8 cellular contexts compared by ENCODE assay signal in the genomic region with DNA sequence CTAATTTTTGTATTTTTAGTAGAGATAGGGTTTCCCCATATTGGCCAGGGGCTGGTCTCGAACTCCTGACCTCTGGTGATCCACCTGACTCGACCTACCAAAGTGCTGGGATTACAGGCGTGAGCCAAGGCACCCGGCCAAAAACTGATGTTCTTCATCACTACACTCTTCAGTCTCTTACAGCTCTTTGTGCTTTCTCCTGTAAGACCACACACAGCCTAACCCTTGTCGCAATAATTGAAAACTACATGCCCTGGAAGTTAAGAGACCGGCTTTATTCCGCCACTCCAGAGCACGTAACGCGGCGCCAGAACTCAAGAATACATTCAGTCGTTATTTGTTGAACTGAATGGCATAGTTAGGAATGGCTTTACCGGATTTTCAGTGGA. TPM values are rescaled to one million over a fixed set of nuclear protein-coding genes. Genes with fewer than 3 reads are reported as not detected.
DNase-seq lines count a peak whose midpoint lies in the region; ATAC-seq, FAIRE-seq and TF ChIP-seq lines count a peak whose summit lies in the region.

No MANE protein-coding gene starts in this region.

- peak overlapping the region; percentile 85 for H3K9ac ChIP-seq in mesendoderm (ENCODE audit: low read length)

- H3K4ac ChIP-seq in mesendoderm (ENCODE audit: low read depth, low read length), result peak overlapping the region; percentile 84

- BruUV-seq in MCF 10A (replicated peaks; lab: Mats Ljungman, UMichigan), result TSS peak; percentile 66

- H3K27me3 ChIP-seq in mesendoderm (ENCODE audit: insufficient read depth, low read length, poor library complexity), result no peaks in the 10 kb centered on the region

- H3K79me1 ChIP-seq in mesendoderm (ENCODE audit: low read length), result peaks cover 14% of the 10 kb centered on the region

- H3K18ac ChIP-seq in mesendoderm (ENCODE audit: low read length), result peak overlapping the region; percentile 55

- POLR2A ChIA-PET in MCF 10A (lab: Yijun Ruan, JAX), result interaction anchor here (0.7 to 7.0 kb wide), 13 partner anchors 9 to 321 kb away, joined by 3 to 134 read pairs (median 7); partner anchors contain the start of genes IQGAP3, MEF2D and NAXE

- H4K8ac ChIP-seq in mesendoderm (ENCODE audit: low read depth, low read length), result no peak overlapping the region

- H3K4me2 ChIP-seq in mesendoderm (ENCODE audit: low read length), result peak overlapping the region; percentile 89

- no peaks in the 10 kb centered on the region for H3K4me1 ChIP-seq in mesendoderm (ENCODE audit: control insufficient read depth, low read depth, low read length)

- no peaks in the 10 kb centered on the region for H3K27me3 Mint-ChIP-seq in MCF 10A (ENCODE audit: insufficient read depth, unreplicated experiment)

- intact Hi-C loops in MCF 10A (cut with micrococcal nuclease), result loop anchor here (2.0 to 10.0 kb wide), 2 partner anchors 96 to 144 kb away; partner anchors contain the start of gene MEF2D

- no peak for TF ChIP-seq CTCF in 22Rv1 (IDR thresholded peaks at IDR 0.05)
- no peak for TF ChIP-seq CTCF in MCF 10A (IDR thresholded peaks at IDR 0.05; ENCODE audit: unreplicated experiment)

- ATAC-seq in HG03571 (IDR thresholded peaks at IDR 0.05; ENCODE audit: unreplicated experiment) (peak; percentile 13), HG03025 (IDR thresholded peaks at IDR 0.05; ENCODE audit: low FRiP score, unreplicated experiment) (no peak), GM21786 (IDR thresholded peaks at IDR 0.05; ENCODE audit: unreplicated experiment) (no peak)

- peak overlapping the region; percentile 93 for H3K56ac ChIP-seq in mesendoderm (ENCODE audit: low read length)

- H2BK15ac ChIP-seq in mesendoderm (replicated peaks; ENCODE audit: low read depth), result no peak overlapping the region

- H3K4me3 ChIP-seq in mesendoderm (ENCODE audit: low read length), result peak overlapping the region; percentile 85

- DNase-seq in MCF 10A (ENCODE audit: unreplicated experiment), result peak; percentile 34
- DNase-seq in mesendoderm, result no peak
- DNase-seq in GM19239 (ENCODE audit: insufficient read length, low spot score), result no peak
- no peak for DNase-seq in T-helper 9 cell

- no peak overlapping the region for H4K5ac ChIP-seq in mesendoderm (ENCODE audit: low read length)

- H3K36me3 ChIP-seq in mesendoderm (ENCODE audit: control insufficient read depth, insufficient read depth, low read length), result peaks cover 5% of the 10 kb centered on the region

- H3K4me3 Mint-ChIP-seq in MCF 10A (ENCODE audit: unreplicated experiment), result peak overlapping the region; percentile 86

- peaks cover 18% of the 10 kb centered on the region for H3K4me1 Mint-ChIP-seq in MCF 10A (ENCODE audit: insufficient read depth, unreplicated experiment)

- no CpG with 5 or more reads among the region's 13 CpGs for WGBS in mesendoderm (ENCODE audit: extremely low coverage, insufficient coverage, low lambda C conversion rate)

- H2BK120ac ChIP-seq in mesendoderm (ENCODE audit: low read depth, low read length), result no peak overlapping the region

- no peak overlapping the region for H3K23ac ChIP-seq in mesendoderm (ENCODE audit: low read length)

- H3K79me2 ChIP-seq in mesendoderm (ENCODE audit: control insufficient read depth, insufficient read depth, low read length), result peaks cover 13% of the 10 kb centered on the region

- H3K27ac Mint-ChIP-seq in MCF 10A (ENCODE audit: low read depth, unreplicated experiment), result peak overlapping the region; percentile 94

- no peak for FAIRE-seq in GM19239 (lab: Jason Lieb, UNC)

- H2AK5ac ChIP-seq in mesendoderm (ENCODE audit: low read length), result no peak overlapping the region

- no peaks in the 10 kb centered on the region for H3K9me3 Mint-ChIP-seq in MCF 10A (ENCODE audit: unreplicated experiment)

- CTCF ChIA-PET in MCF 10A (lab: Yijun Ruan, JAX), result interaction anchor here (0.6 to 8.3 kb wide), 12 partner anchors 9 to 215 kb away, joined by 3 to 64 read pairs (median 5); partner anchors contain the start of genes MEF2D and NAXE

- H3K27ac ChIP-seq in 22Rv1 (peak overlapping the region; percentile 86), mesendoderm (ENCODE audit: low read depth, low read length) (no peak overlapping the region)

- no peak overlapping the region for H2BK5ac ChIP-seq in mesendoderm (ENCODE audit: low read length)

- H3K36me3 Mint-ChIP-seq in MCF 10A (ENCODE audit: insufficient read depth, unreplicated experiment), result peaks cover 53% of the 10 kb centered on the region

RNA-seq across cellular contexts. Expression of gene GPATCH4, which starts 0.6 kb away (rescaled TPM):
- total RNA-seq in MCF 10A (2022), result 67.3 and 107 TPM in 2 replicates
- polyA plus RNA-seq in mesendoderm (2013, experiment 1 of 2), result 111 TPM
- polyA plus RNA-seq in mesendoderm (2013, experiment 2 of 2), result 111 TPM

RNA-seq across cellular contexts. Expression of gene NAXE, which starts 9.2 kb away (rescaled TPM):
- total RNA-seq in MCF 10A (2022), result 141 and 155 TPM in 2 replicates
- polyA plus RNA-seq in mesendoderm (2013, experiment 1 of 2), result 56.5 TPM
- 55.0 TPM for polyA plus RNA-seq in mesendoderm (2013, experiment 2 of 2)

RNA-seq across cellular contexts. Expression of gene HAPLN2, which starts 18.5 kb away (rescaled TPM):
- not detected in 2 replicates for total RNA-seq in MCF 10A (2022)
- not detected for polyA plus RNA-seq in mesendoderm (2013, experiment 1 of 2)
- polyA plus RNA-seq in mesendoderm (2013, experiment 2 of 2), result 0.04 TPM

RNA-seq across cellular contexts. Expression of gene TTC24, which starts 21.2 kb away (rescaled TPM):
- not detected in 2 replicates for total RNA-seq in MCF 10A (2022)
- not detected for polyA plus RNA-seq in mesendoderm (2013, experiment 1 of 2)
- 0.06 TPM for polyA plus RNA-seq in mesendoderm (2013, experiment 2 of 2)

RNA-seq across cellular contexts. Expression of gene IQGAP3, which starts 28.4 kb away (rescaled TPM):
- total RNA-seq in MCF 10A (2022), result 36.4 and 48.3 TPM in 2 replicates
- polyA plus RNA-seq in mesendoderm (2013, experiment 1 of 2), result 9.4 TPM
- polyA plus RNA-seq in mesendoderm (2013, experiment 2 of 2), result 9.5 TPM
